In the genomic region with DNA sequence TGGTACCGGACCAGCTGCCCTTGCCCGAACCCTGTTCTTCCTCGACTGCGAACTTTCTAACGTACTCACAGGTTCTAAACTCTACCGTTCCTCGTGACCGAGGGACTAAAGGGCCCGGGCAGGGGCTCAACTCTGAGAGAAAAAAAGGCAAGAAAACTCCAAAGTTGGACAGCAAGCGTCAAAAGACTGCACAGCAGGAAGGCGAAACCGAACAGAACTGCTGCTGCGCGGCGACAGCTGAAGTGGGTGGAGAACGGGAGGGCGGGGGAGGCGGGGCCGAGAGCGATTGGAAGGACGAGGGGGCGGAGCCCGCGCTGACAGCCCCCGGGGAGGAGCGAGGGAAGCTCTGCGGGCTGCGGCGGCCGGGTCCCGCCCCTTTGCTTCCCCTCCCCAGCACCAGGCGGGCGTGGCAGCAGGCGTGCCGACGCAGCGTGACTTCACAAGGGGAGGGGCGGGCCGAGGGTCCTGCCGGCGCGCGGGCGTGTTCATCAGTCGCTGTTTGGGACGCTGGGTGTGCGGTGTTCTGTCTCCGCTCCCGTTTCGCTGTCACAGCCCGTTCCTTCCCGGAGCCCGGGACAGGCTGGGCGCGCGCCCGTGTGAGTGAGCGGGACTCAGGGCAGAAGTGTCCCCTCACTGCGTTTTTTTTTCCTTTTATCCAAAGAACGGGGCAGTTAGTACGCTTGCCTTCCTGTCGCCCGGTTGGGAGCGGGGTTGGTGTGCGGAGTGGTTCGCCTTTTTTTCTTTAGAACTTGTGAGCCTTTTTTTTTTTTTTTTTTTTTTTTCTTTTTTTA, we compare ENCODE assay signal across 1 cellular context.
TF ChIP-seq lines count a peak whose summit lies in the region.

TSS of gene NABP1 (plus strand) at position 491 of the 791 bp plus-strand sequence. CDS start 479 bp downstream, outside the sequence.

TF ChIP-seq in HepG2, 621 proteins besides CTCF, POLR2A, EP300 and RAD21 (continued from another document and continues in another):
- TF ChIP-seq REST (IDR thresholded peaks at IDR 0.05; ENCODE audit: borderline replicate concordance in 1 of 2, low read depth in 1 of 2, low read length in 2 of 2) (peak in 1 of 2 experiments; percentile 84; a peak in 2 of 4 replicates), ZNF318 (CRISPR knock-in tag; IDR thresholded peaks at IDR 0.05) (peak; percentile 24; the same call in 1 of the 2 replicates), TSC22D2 (CRISPR knock-in tag; IDR thresholded peaks at IDR 0.05; ENCODE audit: borderline replicate concordance) (peak; percentile 56; the same call in 1 of the 2 replicates), YY1 (IDR thresholded peaks at IDR 0.05; ENCODE audit: insufficient read depth, insufficient replicate concordance, low read depth, low read length) (no peak), WIZ (CRISPR knock-in tag; IDR thresholded peaks at IDR 0.05) (peak; percentile 26; the same call in 1 of the 2 replicates), ZNF777 (CRISPR knock-in tag; IDR thresholded peaks at IDR 0.05) (peak; percentile 72), ZC3H13 (CRISPR knock-in tag; IDR thresholded peaks at IDR 0.05) (peak; percentile 90), DMTF1 (CRISPR knock-in tag; IDR thresholded peaks at IDR 0.05) (no peak), ZNF563 (CRISPR knock-in tag; IDR thresholded peaks at IDR 0.05) (peak; percentile 88; the same call in 1 of the 2 replicates), ZNF83 (CRISPR knock-in tag; IDR thresholded peaks at IDR 0.05; ENCODE audit: borderline replicate concordance) (no peak), PHB2 (IDR thresholded peaks at IDR 0.05; ENCODE audit: partially characterized antibody) (no peak), ZNF331 (CRISPR knock-in tag; IDR thresholded peaks at IDR 0.05) (peak; percentile 86), ZBTB7A (CRISPR knock-in tag; IDR thresholded peaks at IDR 0.05) (peak; percentile 72; the same call in 1 of the 2 replicates), GZF1 (CRISPR knock-in tag; IDR thresholded peaks at IDR 0.05) (0 out of 2 replicates have a peak, but pooled peaks have one; percentile 69)
- TF ChIP-seq, protein P1, sequence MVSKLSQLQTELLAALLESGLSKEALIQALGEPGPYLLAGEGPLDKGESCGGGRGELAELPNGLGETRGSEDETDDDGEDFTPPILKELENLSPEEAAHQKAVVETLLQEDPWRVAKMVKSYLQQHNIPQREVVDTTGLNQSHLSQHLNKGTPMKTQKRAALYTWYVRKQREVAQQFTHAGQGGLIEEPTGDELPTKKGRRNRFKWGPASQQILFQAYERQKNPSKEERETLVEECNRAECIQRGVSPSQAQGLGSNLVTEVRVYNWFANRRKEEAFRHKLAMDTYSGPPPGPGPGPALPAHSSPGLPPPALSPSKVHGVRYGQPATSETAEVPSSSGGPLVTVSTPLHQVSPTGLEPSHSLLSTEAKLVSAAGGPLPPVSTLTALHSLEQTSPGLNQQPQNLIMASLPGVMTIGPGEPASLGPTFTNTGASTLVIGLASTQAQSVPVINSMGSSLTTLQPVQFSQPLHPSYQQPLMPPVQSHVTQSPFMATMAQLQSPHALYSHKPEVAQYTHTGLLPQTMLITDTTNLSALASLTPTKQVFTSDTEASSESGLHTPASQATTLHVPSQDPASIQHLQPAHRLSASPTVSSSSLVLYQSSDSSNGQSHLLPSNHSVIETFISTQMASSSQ (IDR thresholded peaks at IDR 0.05; ENCODE audit: low read depth), result no peak
- TF ChIP-seq, protein P1 (CRISPR knock-in tag; IDR thresholded peaks at IDR 0.05; ENCODE audit: borderline replicate concordance), result peak; percentile 62
- TF ChIP-seq, protein P2, sequence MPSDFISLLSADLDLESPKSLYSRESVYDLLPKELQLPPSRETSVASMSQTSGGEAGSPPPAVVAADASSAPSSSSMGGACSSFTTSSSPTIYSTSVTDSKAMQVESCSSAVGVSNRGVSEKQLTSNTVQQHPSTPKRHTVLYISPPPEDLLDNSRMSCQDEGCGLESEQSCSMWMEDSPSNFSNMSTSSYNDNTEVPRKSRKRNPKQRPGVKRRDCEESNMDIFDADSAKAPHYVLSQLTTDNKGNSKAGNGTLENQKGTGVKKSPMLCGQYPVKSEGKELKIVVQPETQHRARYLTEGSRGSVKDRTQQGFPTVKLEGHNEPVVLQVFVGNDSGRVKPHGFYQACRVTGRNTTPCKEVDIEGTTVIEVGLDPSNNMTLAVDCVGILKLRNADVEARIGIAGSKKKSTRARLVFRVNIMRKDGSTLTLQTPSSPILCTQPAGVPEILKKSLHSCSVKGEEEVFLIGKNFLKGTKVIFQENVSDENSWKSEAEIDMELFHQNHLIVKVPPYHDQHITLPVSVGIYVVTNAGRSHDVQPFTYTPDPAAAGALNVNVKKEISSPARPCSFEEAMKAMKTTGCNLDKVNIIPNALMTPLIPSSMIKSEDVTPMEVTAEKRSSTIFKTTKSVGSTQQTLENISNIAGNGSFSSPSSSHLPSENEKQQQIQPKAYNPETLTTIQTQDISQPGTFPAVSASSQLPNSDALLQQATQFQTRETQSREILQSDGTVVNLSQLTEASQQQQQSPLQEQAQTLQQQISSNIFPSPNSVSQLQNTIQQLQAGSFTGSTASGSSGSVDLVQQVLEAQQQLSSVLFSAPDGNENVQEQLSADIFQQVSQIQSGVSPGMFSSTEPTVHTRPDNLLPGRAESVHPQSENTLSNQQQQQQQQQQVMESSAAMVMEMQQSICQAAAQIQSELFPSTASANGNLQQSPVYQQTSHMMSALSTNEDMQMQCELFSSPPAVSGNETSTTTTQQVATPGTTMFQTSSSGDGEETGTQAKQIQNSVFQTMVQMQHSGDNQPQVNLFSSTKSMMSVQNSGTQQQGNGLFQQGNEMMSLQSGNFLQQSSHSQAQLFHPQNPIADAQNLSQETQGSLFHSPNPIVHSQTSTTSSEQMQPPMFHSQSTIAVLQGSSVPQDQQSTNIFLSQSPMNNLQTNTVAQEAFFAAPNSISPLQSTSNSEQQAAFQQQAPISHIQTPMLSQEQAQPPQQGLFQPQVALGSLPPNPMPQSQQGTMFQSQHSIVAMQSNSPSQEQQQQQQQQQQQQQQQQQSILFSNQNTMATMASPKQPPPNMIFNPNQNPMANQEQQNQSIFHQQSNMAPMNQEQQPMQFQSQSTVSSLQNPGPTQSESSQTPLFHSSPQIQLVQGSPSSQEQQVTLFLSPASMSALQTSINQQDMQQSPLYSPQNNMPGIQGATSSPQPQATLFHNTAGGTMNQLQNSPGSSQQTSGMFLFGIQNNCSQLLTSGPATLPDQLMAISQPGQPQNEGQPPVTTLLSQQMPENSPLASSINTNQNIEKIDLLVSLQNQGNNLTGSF (CRISPR knock-in tag; IDR thresholded peaks at IDR 0.05), result peak; percentile 86
